In genomic region chr2:61017003-61017555, GRCh38 we compare ENCODE assay signal across 1 cellular context.
A peak's percentile ranks its signal among the peaks of the same experiment; 100 is the strongest.
TF ChIP-seq lines count a peak whose summit lies in the region.

No MANE protein-coding gene starts in this region.

TF ChIP-seq in GM12878, 131 proteins besides CTCF, POLR2A, EP300 and RAD21 (continued from another document and continues in another):
- TF ChIP-seq TBL1XR1 (IDR thresholded peaks at IDR 0.05; ENCODE audit: low read depth, low read length) = 0 out of 2 replicates have a peak, but pooled peaks have one; percentile 69
- peak; percentile 67 for TF ChIP-seq POLR2AphosphoS5 (IDR thresholded peaks at IDR 0.05; ENCODE audit: low read length)
- peak; percentile 61 for TF ChIP-seq CBFB (IDR thresholded peaks at IDR 0.05; ENCODE audit: low read depth)
- TF ChIP-seq USF1 (IDR thresholded peaks at IDR 0.05; ENCODE audit: borderline replicate concordance, extremely low read length, insufficient read depth, low read depth, low read length) = no peak
- peak; percentile 25; the same call in 1 of the 2 replicates for TF ChIP-seq STAT1 (conservative IDR thresholded peaks at IDR 0.05)
- peak; percentile 77 for TF ChIP-seq SIX5 (IDR thresholded peaks at IDR 0.05; ENCODE audit: low read depth, low read length, severe bottlenecking)
- peak; percentile 89 for TF ChIP-seq HCFC1 (IDR thresholded peaks at IDR 0.05; ENCODE audit: low read length)
- TF ChIP-seq PML (IDR thresholded peaks at IDR 0.05; ENCODE audit: low read length) = peak; percentile 50
- TF ChIP-seq ZBTB40 (IDR thresholded peaks at IDR 0.05; ENCODE audit: borderline replicate concordance) = peak; percentile 99
- TF ChIP-seq MTA3 (IDR thresholded peaks at IDR 0.05; ENCODE audit: borderline replicate concordance, low read length) = 0 out of 2 replicates have a peak, but pooled peaks have one; percentile 2
- peak; percentile 62; the same call in 1 of the 2 replicates for TF ChIP-seq CBX5 (IDR thresholded peaks at IDR 0.05; ENCODE audit: low read depth)
- peak; percentile 91 for TF ChIP-seq RBBP5 (conservative IDR thresholded peaks at IDR 0.05)
- TF ChIP-seq GATAD2B (conservative IDR thresholded peaks at IDR 0.05; ENCODE audit: low read depth) = peak; percentile 16; the same call in 1 of the 2 replicates
- TF ChIP-seq CREB1 (IDR thresholded peaks at IDR 0.05; ENCODE audit: low read depth) = peak; percentile 61
- no peak; the same call in 1 of the 2 replicates for TF ChIP-seq RAD51 (IDR thresholded peaks at IDR 0.05)
- peak; percentile 51 for TF ChIP-seq CEBPZ (IDR thresholded peaks at IDR 0.05; ENCODE audit: low read depth, low read length)
- no peak for TF ChIP-seq RFX5 (IDR thresholded peaks at IDR 0.05; ENCODE audit: low read depth, low read length)
- TF ChIP-seq CUX1 (IDR thresholded peaks at IDR 0.05; ENCODE audit: insufficient replicate concordance, low read depth, low read length) = no peak
- TF ChIP-seq MEF2B (IDR thresholded peaks at IDR 0.05; ENCODE audit: partially characterized antibody, poor library complexity, severe bottlenecking) = peak; percentile 59
- TF ChIP-seq CHD2 (IDR thresholded peaks at IDR 0.05; ENCODE audit: borderline replicate concordance, low read depth, low read length) = no peak; the same call in 1 of the 2 replicates
- TF ChIP-seq TAF1 (IDR thresholded peaks at IDR 0.05; ENCODE audit: borderline replicate concordance, low read depth, low read length) = peak; percentile 77; the same call in 1 of the 2 replicates
- peak; percentile 94 for TF ChIP-seq E2F8 (IDR thresholded peaks at IDR 0.05; ENCODE audit: low read depth, partially characterized antibody)
- TF ChIP-seq BHLHE40 (IDR thresholded peaks at IDR 0.05; ENCODE audit: borderline replicate concordance in 1 of 2, low read depth in 2 of 2, low read length in 1 of 2) = peak; percentile 2 to 57; a peak in 3 of 4 replicates
- TF ChIP-seq PRDM15 (CRISPR knock-in tag; IDR thresholded peaks at IDR 0.05) = peak; percentile 5; the same call in 1 of the 2 replicates
- no peak; the same call in 1 of the 2 replicates for TF ChIP-seq SMARCA5 (IDR thresholded peaks at IDR 0.05)
- no peak; the same call in 1 of the 2 replicates for TF ChIP-seq JUNB (IDR thresholded peaks at IDR 0.05)
- TF ChIP-seq ZNF274 (IDR thresholded peaks at IDR 0.05; ENCODE audit: insufficient read depth, insufficient read length) = no peak
- TF ChIP-seq BCL11A (IDR thresholded peaks at IDR 0.05; ENCODE audit: low read depth, low read length) = no peak
- peak; percentile 87 for TF ChIP-seq SKIL (IDR thresholded peaks at IDR 0.05; ENCODE audit: low read depth, poor library complexity, severe bottlenecking)
- TF ChIP-seq SREBF1 (IDR thresholded peaks at IDR 0.05; ENCODE audit: low read length) = 0 out of 2 replicates have a peak, but pooled peaks have one; percentile 46
- no peak for TF ChIP-seq ZNF217 (IDR thresholded peaks at IDR 0.05)
- no peak for TF ChIP-seq MYC (IDR thresholded peaks at IDR 0.05; ENCODE audit: insufficient read depth, insufficient read length, insufficient replicate concordance, low read length, severe bottlenecking)
